In genomic region chr2:106193977-106194778, GRCh38 we compare ENCODE assay signal across 8 cellular contexts. TPM values are rescaled to one million over a fixed set of nuclear protein-coding genes. Genes with fewer than 3 reads are reported as not detected.
DNase-seq lines count a peak whose midpoint lies in the region; ATAC-seq, FAIRE-seq and TF ChIP-seq lines count a peak whose summit lies in the region.

UXS1 (minus strand) TSS chr2:106194301; CDS start chr2:106194241, 60 bp downstream.

- no peaks in the 10 kb centered on the region for H3F3A ChIP-seq in SU-DHL-6 (ENCODE audit: insufficient read depth)

- DNase-seq in NCI-H128 (lab: John Stamatoyannopoulos, UW; ENCODE audit: unreplicated experiment) (peak; percentile 94), Right ventricle myocardium inferior (ENCODE audit: missing footprints) (peak; percentile 99), pancreas (peak; percentile 97 to 99 (median 98)), tibial artery (peak; percentile 98 to 99)
- DNase-seq in activated naive CD8-positive, alpha-beta T cell treated with anti-CD3 and anti-CD28 coated beads, Interleukin-2, amount 50 U/mL, for 16 hours (ENCODE audit: low read depth, low spot score), result peak; percentile 95

- FAIRE-seq in pancreas (lab: Jason Lieb, UNC), result no peak

- no peaks in the 10 kb centered on the region; the same call in 1 of the 2 replicates for H4K20me1 ChIP-seq in SU-DHL-6 (ENCODE audit: low read depth, low read length)

- H3K4me3 ChIP-seq in SU-DHL-6 (ENCODE audit: insufficient read depth, low read length, poor library complexity, severe bottlenecking), result peak within 1 kb of the TSS; percentile 85
- H3K4me3 ChIP-seq in pancreas, result peak within 1 kb of the TSS; percentile 79 to 99 (median 96)
- peak within 1 kb of the TSS; percentile 88 for H3K4me3 ChIP-seq in tibial artery

- peak within 1 kb of the TSS; percentile 84 for H3K4me2 ChIP-seq in SU-DHL-6 (ENCODE audit: low read depth, low read length, poor library complexity, severe bottlenecking)

- intact Hi-C loops in Right ventricle myocardium inferior (cut with DNase I) (loop anchor here (5.0 kb wide), 1 partner anchor 77 kb away; no protein-coding TSS in a partner anchor), pancreas (cut with DNase I) (no loop called here), tibial artery (cut with DNase I; ENCODE audit: low total_unique reads) (no loop called here)

- H3K36me3 ChIP-seq in SU-DHL-6 (ENCODE audit: low read length) (no peaks in the 10 kb centered on the region), pancreas (no peaks in the 10 kb centered on the region), tibial artery (no peaks in the 10 kb centered on the region)

- H3K9me2 ChIP-seq in SU-DHL-6 (replicated peaks; ENCODE audit: insufficient read depth, low read length), result no peaks in the 10 kb centered on the region

- H3K9me3 ChIP-seq in SU-DHL-6 (ENCODE audit: insufficient read depth, low read length) (no peaks in the 10 kb centered on the region), pancreas (no peaks in the 10 kb centered on the region), tibial artery (no peaks in the 10 kb centered on the region)

- TF ChIP-seq POLR2A in GM10847 (IDR thresholded peaks at IDR 0.05; ENCODE audit: extremely low read depth, insufficient read length), result peak; percentile 57

- H2AFZ ChIP-seq in SU-DHL-6 (ENCODE audit: low read depth, low read length, severe bottlenecking), result peak within 1 kb of the TSS; percentile 96

- H3K27me3 ChIP-seq in SU-DHL-6 (ENCODE audit: low read length), result no peaks in the 10 kb centered on the region
- no peaks in the 10 kb centered on the region for H3K27me3 ChIP-seq in pancreas
- H3K27me3 ChIP-seq in tibial artery, result no peaks in the 10 kb centered on the region

- H3K79me2 ChIP-seq in SU-DHL-6 (ENCODE audit: insufficient read depth, low read length), result no peaks in the 10 kb centered on the region

- no peak for TF ChIP-seq CTCF in SU-DHL-6 (IDR thresholded peaks at IDR 0.05; ENCODE audit: insufficient read depth, low read length, poor library complexity, severe bottlenecking)
- TF ChIP-seq CTCF in pancreas (IDR thresholded peaks at IDR 0.05), result no peak
- TF ChIP-seq CTCF in tibial artery (IDR thresholded peaks at IDR 0.05), result no peak

- H3K9ac ChIP-seq in SU-DHL-6 (ENCODE audit: low read length), result peak within 1 kb of the TSS; percentile 75

- WGBS in pancreas, 2 donors, result 0 to 1% methylated on average over 62 to 93 of the region's 93 CpGs

- ATAC-seq in HG02678 (IDR thresholded peaks at IDR 0.05; ENCODE audit: unreplicated experiment) (peak; percentile 67), Right ventricle myocardium inferior (peak; percentile 95), pancreas (peak; percentile 90 to 97 (median 94))

- H3K4me1 ChIP-seq in pancreas, result peaks cover 0 to 8% (median 5%) of the 10 kb centered on the region in 3 donors
- H3K4me1 ChIP-seq in tibial artery, result peaks cover 0 to 30% (median 16%) of the 10 kb centered on the region in 4 donors

- H3K27ac ChIP-seq in SU-DHL-6 (ENCODE audit: low read depth, low read length), result 0 out of 2 replicates have a peak within 1 kb of the TSS, but pooled peaks have one; percentile 29
- peak within 1 kb of the TSS; percentile 45 to 88 (median 64) for H3K27ac ChIP-seq in pancreas
- H3K27ac ChIP-seq in tibial artery, result peak within 1 kb of the TSS; percentile 80 to 82

RNA-seq across cellular contexts. Expression of gene UXS1, which starts in this region (rescaled TPM):
- 27.4 TPM for total RNA-seq in Right ventricle myocardium inferior
- total RNA-seq in pancreas, result 10 to 100 TPM in 4 of 6 donors, 1 to 10 TPM in 2; 7.7 to 23.6 (median 10.8) TPM
- 10 to 100 TPM in 1 of 2 donors, 1 to 10 TPM in 1; 4.3 to 10.8 TPM for polyA plus RNA-seq in pancreas

Comparison
In these comparisons a context has a peak if more than half of its experiments do, and no peak if none do; other contexts are left out.
1. Peak in every context shown above with its lines: DNase-seq, ATAC-seq, H3K4me3 ChIP-seq and H3K27ac ChIP-seq.
2. H3K27ac ChIP-seq: peak in every context shown above with its lines; median percentile 81 in tibial artery; 64 in pancreas; 29 in SU-DHL-6.